1 cellular context compared by ENCODE assay signal in the genomic region with DNA sequence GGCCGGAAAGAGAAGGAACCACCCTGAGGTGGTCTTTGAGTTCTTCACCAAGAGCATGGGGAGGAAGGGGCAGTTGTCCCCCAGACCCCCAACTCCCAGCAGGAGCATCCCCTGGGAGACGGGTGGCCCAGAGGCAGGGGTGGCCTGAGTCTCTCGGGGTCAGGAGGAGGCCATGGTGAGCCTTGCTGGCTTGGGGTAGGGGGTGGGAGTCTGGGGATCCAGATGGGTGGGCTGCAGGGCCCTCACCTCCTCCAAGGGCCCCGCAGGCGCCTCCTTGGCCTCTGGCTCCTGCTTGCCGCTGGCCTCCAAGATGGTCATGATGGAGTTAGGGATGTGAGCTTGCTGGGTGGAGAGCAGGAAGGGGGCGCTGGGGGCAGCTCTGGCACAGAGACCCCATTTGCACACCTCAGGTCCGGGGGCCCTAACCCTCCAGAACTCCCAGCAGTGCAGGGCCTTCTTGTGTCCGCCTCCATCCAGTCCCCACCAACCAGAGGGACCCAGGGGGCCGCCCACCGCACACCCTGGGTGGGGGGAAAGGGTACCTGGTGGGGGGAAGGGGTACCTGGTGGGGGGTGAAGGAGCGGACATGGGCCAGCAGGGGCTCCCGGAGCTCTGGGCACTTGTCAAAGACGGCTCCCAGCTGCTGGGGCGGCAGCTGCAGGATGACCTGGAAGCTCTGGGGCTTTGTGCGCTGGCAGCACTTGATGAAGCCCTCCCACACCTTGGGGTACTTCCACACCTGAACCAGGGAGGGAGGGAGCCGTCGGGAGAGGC.
TF ChIP-seq lines count a peak whose summit lies in the region.

No MANE protein-coding gene starts in this region.

TF ChIP-seq in HepG2, 621 proteins besides CTCF, POLR2A, EP300 and RAD21:
- TF ChIP-seq RXRB (CRISPR knock-in tag; IDR thresholded peaks at IDR 0.05; ENCODE audit: borderline replicate concordance) (no peak), ZNF547 (CRISPR knock-in tag; IDR thresholded peaks at IDR 0.05) (no peak), KDM6A (CRISPR knock-in tag; IDR thresholded peaks at IDR 0.05; ENCODE audit: low read depth) (no peak), IRX3 (CRISPR knock-in tag; IDR thresholded peaks at IDR 0.05; ENCODE audit: borderline replicate concordance, low read depth) (no peak), HIVEP1 (CRISPR knock-in tag; IDR thresholded peaks at IDR 0.05) (peak; percentile 7; the same call in 1 of the 2 replicates), AGO2 (optimal IDR thresholded peaks at IDR 0.05; ENCODE audit: low read depth, low read length) (peak; percentile 26)
